ENCODE assay signal across 17 cellular contexts in genomic region chr2:2098458-2099167, GRCh38.
"Had no signal": no experiment of that assay in that cellular context is flagged by ENCODE, and none has a peak within 500 bp of the region (broad histone marks: within the 10 kb centered on the region; RNA-seq: fewer than 3 reads in every experiment).

No MANE protein-coding gene starts in this region.

- DNase-seq: cerebellar nuclear complex; dermis blood vessel endothelial cell; esophagus squamous epithelium; foreskin fibroblast; kidney; left cardiac atrium; mammary epithelial cell; natural killer cell; ovary; small intestine; stimulated activated CD4-positive, alpha-beta T cell treated with anti-CD3 and anti-CD28 coated beads, Interleukin-4, amount 100 ng/mL, for 1 hour; stimulated activated CD8-positive, alpha-beta memory T cell treated with anti-CD3 and anti-CD28 coated beads, Interleukin-4, amount 100 ng/mL, for 48 hours; testis had no signal

- ATAC-seq: left cardiac atrium; natural killer cell; stimulated activated effector memory CD8-positive, alpha-beta T cell treated with anti-CD3 and anti-CD28 coated beads, Interleukin-12 subunit alpha, Interleukin-12 subunit beta, amount 100 ng/mL, for 72 hours had no signal

- FAIRE-seq: colon, kidney, small intestine had no signal

- H3K27ac ChIP-seq: esophagus squamous epithelium, ovary, right atrium auricular region, testis, tibial nerve had no signal

- H3K4me1 ChIP-seq: esophagus squamous epithelium, right atrium auricular region, testis, tibial nerve had no signal

- H3K4me3 ChIP-seq: esophagus squamous epithelium, ovary, right atrium auricular region, testis, tibial nerve had no signal

- H3K27me3 ChIP-seq: ovary, right atrium auricular region, testis, tibial nerve had no signal

- H3K9me3 ChIP-seq: esophagus squamous epithelium, ovary, right atrium auricular region, testis had no signal

- H3K36me3 ChIP-seq: esophagus squamous epithelium, ovary, right atrium auricular region, tibial nerve had no signal
